ENCODE assay signal across 21 cellular contexts in genomic region chr5:17444496-17444895, GRCh38. TPM values are rescaled to one million over a fixed set of nuclear protein-coding genes. Genes with fewer than 3 reads are reported as not detected.
A peak's percentile ranks its signal among the peaks of the same experiment; 100 is the strongest.
DNase-seq lines count a peak whose midpoint lies in the region; ATAC-seq and TF ChIP-seq lines count a peak whose summit lies in the region.
"Had no signal": no experiment of that assay in that cellular context is flagged by ENCODE, and none has a peak within 500 bp of the region (broad histone marks: within the 10 kb centered on the region; RNA-seq: fewer than 3 reads in every experiment).

No MANE protein-coding gene starts in this region.

- H3K9ac ChIP-seq in SU-DHL-6 (ENCODE audit: low read length), result no peak overlapping the region
- H3K9ac ChIP-seq: KMS-11 had no signal

- H3K9me3 ChIP-seq in A673 (ENCODE audit: low read depth, low read length, poor library complexity, severe bottlenecking), result peaks cover 7% of the 10 kb centered on the region
- no peaks in the 10 kb centered on the region for H3K9me3 ChIP-seq in SU-DHL-6 (ENCODE audit: insufficient read depth, low read length)
- H3K9me3 ChIP-seq: SJSA1 had no signal

- CTCF ChIA-PET in A673 (lab: Charles Lee), result interaction anchor here (0.6 to 1.0 kb wide), 2 partner anchors 34 to 228 kb away, joined by 3 to 4 read pairs; no protein-coding TSS in a partner anchor

- no peaks in the 10 kb centered on the region for H3K79me2 ChIP-seq in SU-DHL-6 (ENCODE audit: insufficient read depth, low read length)

- H3K36me3 ChIP-seq in A673 (ENCODE audit: insufficient read depth, low read length, poor library complexity, severe bottlenecking) (no peaks in the 10 kb centered on the region), SU-DHL-6 (ENCODE audit: low read length) (no peaks in the 10 kb centered on the region)
- H3K36me3 ChIP-seq: SJSA1 had no signal

- peak overlapping the region; percentile 6 for H3K4me2 ChIP-seq in SU-DHL-6 (ENCODE audit: low read depth, low read length, poor library complexity, severe bottlenecking)
- H3K4me2 ChIP-seq: KMS-11 had no signal

- ATAC-seq in GM19351 (IDR thresholded peaks at IDR 0.05; ENCODE audit: unreplicated experiment), result no peak
- ATAC-seq in GM21528 (IDR thresholded peaks at IDR 0.05; ENCODE audit: low FRiP score, unreplicated experiment), result no peak
- ATAC-seq: Panc1 had no signal

- TF ChIP-seq CTCF in A673 (conservative IDR thresholded peaks at IDR 0.05; ENCODE audit: low read depth, low read length), result no peak
- no peak for TF ChIP-seq CTCF in SU-DHL-6 (IDR thresholded peaks at IDR 0.05; ENCODE audit: insufficient read depth, low read length, poor library complexity, severe bottlenecking)
- TF ChIP-seq CTCF in fibroblast of the aortic adventitia (IDR thresholded peaks at IDR 0.05; ENCODE audit: insufficient read depth, low read length), result no peak

- POLR2A ChIA-PET in A673 (lab: Charles Lee; ENCODE audit: low non-redundant PET), result no interaction called here

- no peaks in the 10 kb centered on the region for H3K9me2 ChIP-seq in SU-DHL-6 (replicated peaks; ENCODE audit: insufficient read depth, low read length)

- BruUV-seq in A673 (replicated peaks; lab: Mats Ljungman, UMichigan), result no TSS peak

- DNase-seq in A673 (ENCODE audit: low spot score) (no peak), HCEC 1CT (peak; percentile 19), fibroblast of the aortic adventitia (ENCODE audit: low read depth) (peak; percentile 9), NCI-H187 (lab: John Stamatoyannopoulos, UW) (no peak)
- no peak for DNase-seq in NK-92 treated with Interleukin-12 subunit alpha and Interleukin-12 subunit beta, amount 100 ng/mL, for 24 hours (lab: John Stamatoyannopoulos, UW)
- DNase-seq: Calu3; CD4-positive, alpha-beta memory T cell; GOT3; NCI-H1417 treated with DMSO at 0.1 percent for 48 hours; NCI-H1930; NCI-H226; NCI-H524; NCI-H82 had no signal

- peak overlapping the region; percentile 5 for H2AFZ ChIP-seq in SU-DHL-6 (ENCODE audit: low read depth, low read length, severe bottlenecking)

- H3K27ac ChIP-seq in A673 (ENCODE audit: low read depth, low read length, poor library complexity, severe bottlenecking) (peak overlapping the region; percentile 86), SU-DHL-6 (ENCODE audit: low read depth, low read length) (no peak overlapping the region)
- H3K27ac ChIP-seq: KMS-11, SJSA1 had no signal

- intact Hi-C loops in A673 (cut with micrococcal nuclease; ENCODE audit: unreplicated experiment), result no loop called here

- no peaks in the 10 kb centered on the region for H4K20me1 ChIP-seq in SU-DHL-6 (ENCODE audit: low read depth, low read length)

- peaks cover 40% of the 10 kb centered on the region for H3K4me1 ChIP-seq in A673 (ENCODE audit: insufficient read depth, low read length, poor library complexity, severe bottlenecking)

- H3K4me3 ChIP-seq in A673 (ENCODE audit: low read depth, low read length, poor library complexity, severe bottlenecking), result no peak overlapping the region
- no peak overlapping the region for H3K4me3 ChIP-seq in SU-DHL-6 (ENCODE audit: insufficient read depth, low read length, poor library complexity, severe bottlenecking)
- no peak overlapping the region for H3K4me3 ChIP-seq in fibroblast of the aortic adventitia (ENCODE audit: low read depth, low read length)
- H3K4me3 ChIP-seq: SJSA1 had no signal

- H3K27me3 ChIP-seq in A673 (replicated peaks; ENCODE audit: insufficient read depth, low read depth, low read length, poor library complexity) (no peaks in the 10 kb centered on the region), SU-DHL-6 (ENCODE audit: low read length) (no peaks in the 10 kb centered on the region)
- H3K27me3 ChIP-seq: SJSA1 had no signal

- H3F3A ChIP-seq in SU-DHL-6 (ENCODE audit: insufficient read depth), result no peaks in the 10 kb centered on the region

RNA-seq across cellular contexts. Expression of gene TAF11L2, which starts 53.5 kb away (rescaled TPM):
- total RNA-seq in A673 (2021), result not detected in 2 replicates
- not detected in 2 replicates for total RNA-seq in fibroblast of the aortic adventitia (ENCODE audit: low replicate concordance)
- total RNA-seq: A172; Calu3; CD4-positive, alpha-beta memory T cell; HT-29; SJSA1 had no signal

Comparison
In these comparisons a context has a peak if more than half of its experiments do, and no peak if none do; other contexts are left out.
1. DNase-seq: peak in HCEC 1CT (single experiment) and fibroblast of the aortic adventitia (single experiment); none in A673 (single experiment), NK-92 treated with Interleukin-12 subunit alpha and Interleukin-12 subunit beta, amount 100 ng/mL, for 24 hours (single experiment) and NCI-H187 (0 of 2).